In the genomic region with DNA sequence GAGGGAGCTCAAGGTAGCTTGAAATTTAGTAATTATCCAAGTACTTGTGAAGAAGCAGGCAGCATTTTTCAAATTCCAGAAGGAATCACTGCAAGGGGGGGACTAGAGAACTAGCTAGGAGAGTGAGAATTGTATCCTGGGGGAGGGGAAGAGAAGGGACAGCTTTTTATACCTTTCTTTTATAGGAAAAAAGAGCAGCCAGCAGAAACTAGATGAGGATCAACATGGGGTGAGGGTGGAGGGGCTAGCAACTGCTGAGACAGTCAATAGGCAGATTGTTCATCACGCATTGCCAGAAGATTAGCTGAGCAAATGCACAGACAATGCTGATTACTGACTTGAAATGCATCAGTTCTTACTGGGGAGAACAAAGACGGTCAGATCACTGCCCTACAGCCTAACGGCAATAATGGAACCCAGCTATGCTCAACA, we compare ENCODE assay signal across 1 cellular context.
A peak's percentile ranks its signal among the peaks of the same experiment; 100 is the strongest.
TF ChIP-seq lines count a peak whose summit lies in the region.

No MANE protein-coding gene starts in this region.

TF ChIP-seq in WTC11, 78 proteins besides CTCF, POLR2A, EP300 and RAD21 (continued from another document and continues in another):
- TF ChIP-seq, protein P1, sequence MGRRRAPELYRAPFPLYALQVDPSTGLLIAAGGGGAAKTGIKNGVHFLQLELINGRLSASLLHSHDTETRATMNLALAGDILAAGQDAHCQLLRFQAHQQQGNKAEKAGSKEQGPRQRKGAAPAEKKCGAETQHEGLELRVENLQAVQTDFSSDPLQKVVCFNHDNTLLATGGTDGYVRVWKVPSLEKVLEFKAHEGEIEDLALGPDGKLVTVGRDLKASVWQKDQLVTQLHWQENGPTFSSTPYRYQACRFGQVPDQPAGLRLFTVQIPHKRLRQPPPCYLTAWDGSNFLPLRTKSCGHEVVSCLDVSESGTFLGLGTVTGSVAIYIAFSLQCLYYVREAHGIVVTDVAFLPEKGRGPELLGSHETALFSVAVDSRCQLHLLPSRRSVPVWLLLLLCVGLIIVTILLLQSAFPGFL (CRISPR knock-in tag; IDR thresholded peaks at IDR 0.05; ENCODE audit: borderline replicate concordance) = no peak
- TF ChIP-seq, protein P2, sequence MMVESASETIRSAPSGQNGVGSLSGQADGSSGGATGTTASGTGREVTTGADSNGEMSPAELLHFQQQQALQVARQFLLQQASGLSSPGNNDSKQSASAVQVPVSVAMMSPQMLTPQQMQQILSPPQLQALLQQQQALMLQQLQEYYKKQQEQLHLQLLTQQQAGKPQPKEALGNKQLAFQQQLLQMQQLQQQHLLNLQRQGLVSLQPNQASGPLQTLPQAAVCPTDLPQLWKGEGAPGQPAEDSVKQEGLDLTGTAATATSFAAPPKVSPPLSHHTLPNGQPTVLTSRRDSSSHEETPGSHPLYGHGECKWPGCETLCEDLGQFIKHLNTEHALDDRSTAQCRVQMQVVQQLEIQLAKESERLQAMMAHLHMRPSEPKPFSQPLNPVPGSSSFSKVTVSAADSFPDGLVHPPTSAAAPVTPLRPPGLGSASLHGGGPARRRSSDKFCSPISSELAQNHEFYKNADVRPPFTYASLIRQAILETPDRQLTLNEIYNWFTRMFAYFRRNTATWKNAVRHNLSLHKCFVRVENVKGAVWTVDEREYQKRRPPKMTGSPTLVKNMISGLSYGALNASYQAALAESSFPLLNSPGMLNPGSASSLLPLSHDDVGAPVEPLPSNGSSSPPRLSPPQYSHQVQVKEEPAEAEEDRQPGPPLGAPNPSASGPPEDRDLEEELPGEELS (CRISPR knock-in tag; IDR thresholded peaks at IDR 0.05) = peak; percentile 90
- TF ChIP-seq, protein P3, sequence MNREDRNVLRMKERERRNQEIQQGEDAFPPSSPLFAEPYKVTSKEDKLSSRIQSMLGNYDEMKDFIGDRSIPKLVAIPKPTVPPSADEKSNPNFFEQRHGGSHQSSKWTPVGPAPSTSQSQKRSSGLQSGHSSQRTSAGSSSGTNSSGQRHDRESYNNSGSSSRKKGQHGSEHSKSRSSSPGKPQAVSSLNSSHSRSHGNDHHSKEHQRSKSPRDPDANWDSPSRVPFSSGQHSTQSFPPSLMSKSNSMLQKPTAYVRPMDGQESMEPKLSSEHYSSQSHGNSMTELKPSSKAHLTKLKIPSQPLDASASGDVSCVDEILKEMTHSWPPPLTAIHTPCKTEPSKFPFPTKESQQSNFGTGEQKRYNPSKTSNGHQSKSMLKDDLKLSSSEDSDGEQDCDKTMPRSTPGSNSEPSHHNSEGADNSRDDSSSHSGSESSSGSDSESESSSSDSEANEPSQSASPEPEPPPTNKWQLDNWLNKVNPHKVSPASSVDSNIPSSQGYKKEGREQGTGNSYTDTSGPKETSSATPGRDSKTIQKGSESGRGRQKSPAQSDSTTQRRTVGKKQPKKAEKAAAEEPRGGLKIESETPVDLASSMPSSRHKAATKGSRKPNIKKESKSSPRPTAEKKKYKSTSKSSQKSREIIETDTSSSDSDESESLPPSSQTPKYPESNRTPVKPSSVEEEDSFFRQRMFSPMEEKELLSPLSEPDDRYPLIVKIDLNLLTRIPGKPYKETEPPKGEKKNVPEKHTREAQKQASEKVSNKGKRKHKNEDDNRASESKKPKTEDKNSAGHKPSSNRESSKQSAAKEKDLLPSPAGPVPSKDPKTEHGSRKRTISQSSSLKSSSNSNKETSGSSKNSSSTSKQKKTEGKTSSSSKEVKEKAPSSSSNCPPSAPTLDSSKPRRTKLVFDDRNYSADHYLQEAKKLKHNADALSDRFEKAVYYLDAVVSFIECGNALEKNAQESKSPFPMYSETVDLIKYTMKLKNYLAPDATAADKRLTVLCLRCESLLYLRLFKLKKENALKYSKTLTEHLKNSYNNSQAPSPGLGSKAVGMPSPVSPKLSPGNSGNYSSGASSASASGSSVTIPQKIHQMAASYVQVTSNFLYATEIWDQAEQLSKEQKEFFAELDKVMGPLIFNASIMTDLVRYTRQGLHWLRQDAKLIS (CRISPR knock-in tag; IDR thresholded peaks at IDR 0.05; ENCODE audit: borderline replicate concordance) = no peak
- TF ChIP-seq NFE2L1 (CRISPR knock-in tag; IDR thresholded peaks at IDR 0.05) (0 out of 2 replicates have a peak, but pooled peaks have one; percentile 37), TP53 (CRISPR knock-in tag; IDR thresholded peaks at IDR 0.05) (no peak), ZNF671 (CRISPR knock-in tag; IDR thresholded peaks at IDR 0.05) (no peak), SOX15 (CRISPR knock-in tag; IDR thresholded peaks at IDR 0.05) (no peak), GRHL2 (CRISPR knock-in tag; IDR thresholded peaks at IDR 0.05; ENCODE audit: insufficient replicate concordance, severe bottlenecking) (no peak), CREM (CRISPR knock-in tag; IDR thresholded peaks at IDR 0.05) (peak; percentile 48; the same call in 1 of the 2 replicates), JAZF1 (CRISPR knock-in tag; IDR thresholded peaks at IDR 0.05) (no peak), ETV6 (CRISPR knock-in tag; IDR thresholded peaks at IDR 0.05) (no peak), FOXK1 (CRISPR knock-in tag; IDR thresholded peaks at IDR 0.05) (peak; percentile 52; the same call in 1 of the 2 replicates), TEAD4 (CRISPR knock-in tag; IDR thresholded peaks at IDR 0.05) (peak; percentile 79; the same call in 1 of the 2 replicates), SP1 (CRISPR knock-in tag; conservative IDR thresholded peaks at IDR 0.05) (0 out of 2 replicates have a peak, but pooled peaks have one; percentile 30), ZNF396 (CRISPR knock-in tag; IDR thresholded peaks at IDR 0.05; ENCODE audit: borderline replicate concordance) (no peak), RELA (CRISPR knock-in tag; IDR thresholded peaks at IDR 0.05; ENCODE audit: borderline replicate concordance) (no peak), ZNF232 (CRISPR knock-in tag; IDR thresholded peaks at IDR 0.05) (0 out of 2 replicates have a peak, but pooled peaks have one; percentile 56), ATF1 (CRISPR knock-in tag; IDR thresholded peaks at IDR 0.05) (no peak), GABPB1 (CRISPR knock-in tag; IDR thresholded peaks at IDR 0.05) (no peak), TEAD1 (CRISPR knock-in tag; IDR thresholded peaks at IDR 0.05) (peak; percentile 94), PRRX2 (CRISPR knock-in tag; IDR thresholded peaks at IDR 0.05) (no peak), NFYB (CRISPR knock-in tag; conservative IDR thresholded peaks at IDR 0.05; ENCODE audit: low read depth) (no peak), ZNF219 (CRISPR knock-in tag; IDR thresholded peaks at IDR 0.05; ENCODE audit: borderline replicate concordance) (no peak), SMAD4 (CRISPR knock-in tag; IDR thresholded peaks at IDR 0.05) (no peak)
- TF ChIP-seq, protein P4, sequence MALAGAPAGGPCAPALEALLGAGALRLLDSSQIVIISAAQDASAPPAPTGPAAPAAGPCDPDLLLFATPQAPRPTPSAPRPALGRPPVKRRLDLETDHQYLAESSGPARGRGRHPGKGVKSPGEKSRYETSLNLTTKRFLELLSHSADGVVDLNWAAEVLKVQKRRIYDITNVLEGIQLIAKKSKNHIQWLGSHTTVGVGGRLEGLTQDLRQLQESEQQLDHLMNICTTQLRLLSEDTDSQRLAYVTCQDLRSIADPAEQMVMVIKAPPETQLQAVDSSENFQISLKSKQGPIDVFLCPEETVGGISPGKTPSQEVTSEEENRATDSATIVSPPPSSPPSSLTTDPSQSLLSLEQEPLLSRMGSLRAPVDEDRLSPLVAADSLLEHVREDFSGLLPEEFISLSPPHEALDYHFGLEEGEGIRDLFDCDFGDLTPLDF (CRISPR knock-in tag; IDR thresholded peaks at IDR 0.05) = no peak
- TF ChIP-seq, protein P5, sequence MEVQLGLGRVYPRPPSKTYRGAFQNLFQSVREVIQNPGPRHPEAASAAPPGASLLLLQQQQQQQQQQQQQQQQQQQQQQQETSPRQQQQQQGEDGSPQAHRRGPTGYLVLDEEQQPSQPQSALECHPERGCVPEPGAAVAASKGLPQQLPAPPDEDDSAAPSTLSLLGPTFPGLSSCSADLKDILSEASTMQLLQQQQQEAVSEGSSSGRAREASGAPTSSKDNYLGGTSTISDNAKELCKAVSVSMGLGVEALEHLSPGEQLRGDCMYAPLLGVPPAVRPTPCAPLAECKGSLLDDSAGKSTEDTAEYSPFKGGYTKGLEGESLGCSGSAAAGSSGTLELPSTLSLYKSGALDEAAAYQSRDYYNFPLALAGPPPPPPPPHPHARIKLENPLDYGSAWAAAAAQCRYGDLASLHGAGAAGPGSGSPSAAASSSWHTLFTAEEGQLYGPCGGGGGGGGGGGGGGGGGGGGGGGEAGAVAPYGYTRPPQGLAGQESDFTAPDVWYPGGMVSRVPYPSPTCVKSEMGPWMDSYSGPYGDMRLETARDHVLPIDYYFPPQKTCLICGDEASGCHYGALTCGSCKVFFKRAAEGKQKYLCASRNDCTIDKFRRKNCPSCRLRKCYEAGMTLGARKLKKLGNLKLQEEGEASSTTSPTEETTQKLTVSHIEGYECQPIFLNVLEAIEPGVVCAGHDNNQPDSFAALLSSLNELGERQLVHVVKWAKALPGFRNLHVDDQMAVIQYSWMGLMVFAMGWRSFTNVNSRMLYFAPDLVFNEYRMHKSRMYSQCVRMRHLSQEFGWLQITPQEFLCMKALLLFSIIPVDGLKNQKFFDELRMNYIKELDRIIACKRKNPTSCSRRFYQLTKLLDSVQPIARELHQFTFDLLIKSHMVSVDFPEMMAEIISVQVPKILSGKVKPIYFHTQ (CRISPR knock-in tag; IDR thresholded peaks at IDR 0.05) = no peak
- TF ChIP-seq, protein P6, sequence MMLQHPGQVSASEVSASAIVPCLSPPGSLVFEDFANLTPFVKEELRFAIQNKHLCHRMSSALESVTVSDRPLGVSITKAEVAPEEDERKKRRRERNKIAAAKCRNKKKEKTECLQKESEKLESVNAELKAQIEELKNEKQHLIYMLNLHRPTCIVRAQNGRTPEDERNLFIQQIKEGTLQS (CRISPR knock-in tag; conservative IDR thresholded peaks at IDR 0.05) = no peak
- TF ChIP-seq, protein P7, sequence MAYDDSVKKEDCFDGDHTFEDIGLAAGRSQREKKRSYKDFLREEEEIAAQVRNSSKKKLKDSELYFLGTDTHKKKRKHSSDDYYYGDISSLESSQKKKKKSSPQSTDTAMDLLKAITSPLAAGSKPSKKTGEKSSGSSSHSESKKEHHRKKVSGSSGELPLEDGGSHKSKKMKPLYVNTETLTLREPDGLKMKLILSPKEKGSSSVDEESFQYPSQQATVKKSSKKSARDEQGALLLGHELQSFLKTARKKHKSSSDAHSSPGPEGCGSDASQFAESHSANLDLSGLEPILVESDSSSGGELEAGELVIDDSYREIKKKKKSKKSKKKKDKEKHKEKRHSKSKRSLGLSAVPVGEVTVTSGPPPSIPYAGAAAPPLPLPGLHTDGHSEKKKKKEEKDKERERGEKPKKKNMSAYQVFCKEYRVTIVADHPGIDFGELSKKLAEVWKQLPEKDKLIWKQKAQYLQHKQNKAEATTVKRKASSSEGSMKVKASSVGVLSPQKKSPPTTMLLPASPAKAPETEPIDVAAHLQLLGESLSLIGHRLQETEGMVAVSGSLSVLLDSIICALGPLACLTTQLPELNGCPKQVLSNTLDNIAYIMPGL (CRISPR knock-in tag; IDR thresholded peaks at IDR 0.05) = no peak
- TF ChIP-seq, protein P8, sequence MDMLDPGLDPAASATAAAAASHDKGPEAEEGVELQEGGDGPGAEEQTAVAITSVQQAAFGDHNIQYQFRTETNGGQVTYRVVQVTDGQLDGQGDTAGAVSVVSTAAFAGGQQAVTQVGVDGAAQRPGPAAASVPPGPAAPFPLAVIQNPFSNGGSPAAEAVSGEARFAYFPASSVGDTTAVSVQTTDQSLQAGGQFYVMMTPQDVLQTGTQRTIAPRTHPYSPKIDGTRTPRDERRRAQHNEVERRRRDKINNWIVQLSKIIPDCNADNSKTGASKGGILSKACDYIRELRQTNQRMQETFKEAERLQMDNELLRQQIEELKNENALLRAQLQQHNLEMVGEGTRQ (CRISPR knock-in tag; IDR thresholded peaks at IDR 0.05) = no peak
- TF ChIP-seq, protein P9, sequence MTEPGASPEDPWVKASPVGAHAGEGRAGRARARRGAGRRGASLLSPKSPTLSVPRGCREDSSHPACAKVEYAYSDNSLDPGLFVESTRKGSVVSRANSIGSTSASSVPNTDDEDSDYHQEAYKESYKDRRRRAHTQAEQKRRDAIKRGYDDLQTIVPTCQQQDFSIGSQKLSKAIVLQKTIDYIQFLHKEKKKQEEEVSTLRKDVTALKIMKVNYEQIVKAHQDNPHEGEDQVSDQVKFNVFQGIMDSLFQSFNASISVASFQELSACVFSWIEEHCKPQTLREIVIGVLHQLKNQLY (CRISPR knock-in tag; IDR thresholded peaks at IDR 0.05) = no peak
- TF ChIP-seq, protein P10, sequence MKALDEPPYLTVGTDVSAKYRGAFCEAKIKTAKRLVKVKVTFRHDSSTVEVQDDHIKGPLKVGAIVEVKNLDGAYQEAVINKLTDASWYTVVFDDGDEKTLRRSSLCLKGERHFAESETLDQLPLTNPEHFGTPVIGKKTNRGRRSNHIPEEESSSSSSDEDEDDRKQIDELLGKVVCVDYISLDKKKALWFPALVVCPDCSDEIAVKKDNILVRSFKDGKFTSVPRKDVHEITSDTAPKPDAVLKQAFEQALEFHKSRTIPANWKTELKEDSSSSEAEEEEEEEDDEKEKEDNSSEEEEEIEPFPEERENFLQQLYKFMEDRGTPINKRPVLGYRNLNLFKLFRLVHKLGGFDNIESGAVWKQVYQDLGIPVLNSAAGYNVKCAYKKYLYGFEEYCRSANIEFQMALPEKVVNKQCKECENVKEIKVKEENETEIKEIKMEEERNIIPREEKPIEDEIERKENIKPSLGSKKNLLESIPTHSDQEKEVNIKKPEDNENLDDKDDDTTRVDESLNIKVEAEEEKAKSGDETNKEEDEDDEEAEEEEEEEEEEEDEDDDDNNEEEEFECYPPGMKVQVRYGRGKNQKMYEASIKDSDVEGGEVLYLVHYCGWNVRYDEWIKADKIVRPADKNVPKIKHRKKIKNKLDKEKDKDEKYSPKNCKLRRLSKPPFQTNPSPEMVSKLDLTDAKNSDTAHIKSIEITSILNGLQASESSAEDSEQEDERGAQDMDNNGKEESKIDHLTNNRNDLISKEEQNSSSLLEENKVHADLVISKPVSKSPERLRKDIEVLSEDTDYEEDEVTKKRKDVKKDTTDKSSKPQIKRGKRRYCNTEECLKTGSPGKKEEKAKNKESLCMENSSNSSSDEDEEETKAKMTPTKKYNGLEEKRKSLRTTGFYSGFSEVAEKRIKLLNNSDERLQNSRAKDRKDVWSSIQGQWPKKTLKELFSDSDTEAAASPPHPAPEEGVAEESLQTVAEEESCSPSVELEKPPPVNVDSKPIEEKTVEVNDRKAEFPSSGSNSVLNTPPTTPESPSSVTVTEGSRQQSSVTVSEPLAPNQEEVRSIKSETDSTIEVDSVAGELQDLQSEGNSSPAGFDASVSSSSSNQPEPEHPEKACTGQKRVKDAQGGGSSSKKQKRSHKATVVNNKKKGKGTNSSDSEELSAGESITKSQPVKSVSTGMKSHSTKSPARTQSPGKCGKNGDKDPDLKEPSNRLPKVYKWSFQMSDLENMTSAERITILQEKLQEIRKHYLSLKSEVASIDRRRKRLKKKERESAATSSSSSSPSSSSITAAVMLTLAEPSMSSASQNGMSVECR (CRISPR knock-in tag; IDR thresholded peaks at IDR 0.05; ENCODE audit: borderline replicate concordance) = no peak
- TF ChIP-seq, protein P11, sequence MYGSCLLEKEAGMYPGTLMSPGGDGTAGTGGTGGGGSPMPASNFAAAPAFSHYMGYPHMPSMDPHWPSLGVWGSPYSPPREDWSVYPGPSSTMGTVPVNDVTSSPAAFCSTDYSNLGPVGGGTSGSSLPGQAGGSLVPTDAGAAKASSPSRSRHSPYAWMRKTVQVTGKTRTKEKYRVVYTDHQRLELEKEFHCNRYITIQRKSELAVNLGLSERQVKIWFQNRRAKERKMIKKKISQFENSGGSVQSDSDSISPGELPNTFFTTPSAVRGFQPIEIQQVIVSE (CRISPR knock-in tag; IDR thresholded peaks at IDR 0.05; ENCODE audit: borderline replicate concordance) = no peak
